8 cellular contexts compared by ENCODE assay signal in the genomic region with DNA sequence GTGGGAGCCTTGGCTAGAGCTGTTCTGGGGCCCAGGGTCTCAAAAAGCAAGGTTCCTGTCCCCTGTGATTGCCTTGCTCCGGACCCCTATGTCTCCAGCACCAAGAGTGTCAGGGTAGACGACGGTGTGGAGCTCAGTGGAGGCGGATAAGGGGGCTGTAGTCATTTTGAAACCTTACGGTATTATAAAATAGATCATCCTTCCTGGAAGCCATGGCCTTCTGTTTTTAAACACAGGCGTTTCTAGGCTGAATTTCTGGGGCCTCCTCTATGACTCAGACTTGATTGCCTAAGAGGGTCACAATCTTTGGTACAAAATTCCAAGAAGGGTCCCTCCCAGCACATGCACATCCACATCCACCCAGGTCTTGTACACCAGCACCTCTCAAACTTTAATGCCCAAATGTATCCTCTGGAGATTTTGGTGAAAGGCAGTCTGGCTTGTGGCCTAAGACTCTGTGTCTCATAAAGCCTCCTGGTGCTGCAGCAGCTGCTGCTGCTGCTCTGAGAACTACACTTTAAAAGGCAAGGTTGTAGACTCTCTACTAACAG.
A peak's percentile ranks its signal among the peaks of the same experiment; 100 is the strongest.
DNase-seq lines count a peak whose midpoint lies in the region; ATAC-seq and TF ChIP-seq lines count a peak whose summit lies in the region.

No MANE protein-coding gene starts in this region.

- no peak for TF ChIP-seq CTCF in OCI-LY1 (IDR thresholded peaks at IDR 0.05; ENCODE audit: low read length)
- no peak for TF ChIP-seq CTCF in choroid plexus epithelial cell (conservative IDR thresholded peaks at IDR 0.05; ENCODE audit: low read depth, low read length)

- H3K36me3 ChIP-seq in OCI-LY1 (ENCODE audit: insufficient read depth, low read length) (no peaks in the 10 kb centered on the region), skeletal muscle tissue (ENCODE audit: control insufficient read depth in 3 of 3, insufficient read depth in 3 of 3, low read length in 3 of 3) (no peaks in the 10 kb centered on the region), MG63 (no peaks in the 10 kb centered on the region)

- no peaks in the 10 kb centered on the region for H3K9me2 ChIP-seq in OCI-LY1 (ENCODE audit: low read depth, low read length)

- H3F3A ChIP-seq in OCI-LY1 (ENCODE audit: insufficient read depth, low read length), result no peaks in the 10 kb centered on the region

- H3K9me3 ChIP-seq in OCI-LY1 (ENCODE audit: low read length) (peaks cover 4% of the 10 kb centered on the region; the same call in 1 of the 2 replicates), skeletal muscle tissue (ENCODE audit: control insufficient read depth in 3 of 3, low read length in 3 of 3) (no peaks in the 10 kb centered on the region), MG63 (no peaks in the 10 kb centered on the region)

- peak overlapping the region; percentile 42; the same call in 1 of the 2 replicates for H3K9ac ChIP-seq in OCI-LY1 (ENCODE audit: low read length)
- peak overlapping the region in 1 of 3 donors; percentile 45 for H3K9ac ChIP-seq in skeletal muscle tissue (ENCODE audit: low read depth in 1 of 3, low read length in 3 of 3)

- H3K27me3 ChIP-seq in OCI-LY1 (ENCODE audit: insufficient read depth, low read length), result no peaks in the 10 kb centered on the region
- H3K27me3 ChIP-seq in skeletal muscle tissue (ENCODE audit: control insufficient read depth in 3 of 3, insufficient read depth in 3 of 3, low read length in 3 of 3), result no peaks in the 10 kb centered on the region
- H3K27me3 ChIP-seq in MG63, result no peaks in the 10 kb centered on the region

- H4K20me1 ChIP-seq in OCI-LY1 (ENCODE audit: insufficient read depth, low read length), result no peaks in the 10 kb centered on the region

- peak overlapping the region; percentile 45 for H3K4me2 ChIP-seq in OCI-LY1 (ENCODE audit: low read length)

- ATAC-seq in GM21528 (IDR thresholded peaks at IDR 0.05; ENCODE audit: low FRiP score, unreplicated experiment), result peak; percentile 22
- ATAC-seq in GM19324 (IDR thresholded peaks at IDR 0.05; ENCODE audit: low FRiP score, unreplicated experiment), result no peak

- H2AFZ ChIP-seq in OCI-LY1 (ENCODE audit: low read length), result 0 out of 2 replicates have a peak overlapping the region, but pooled peaks have one; percentile 26

- H3K27ac ChIP-seq in OCI-LY1 (ENCODE audit: low read depth, low read length, poor library complexity, severe bottlenecking) (peak overlapping the region; percentile 79), skeletal muscle tissue (ENCODE audit: low read depth, low read length) (peak overlapping the region; percentile 66)

- H3K79me2 ChIP-seq in OCI-LY1 (ENCODE audit: insufficient read depth, low read length), result no peaks in the 10 kb centered on the region

- H3K4me3 ChIP-seq in OCI-LY1 (ENCODE audit: low read depth, low read length, poor library complexity, severe bottlenecking), result peak overlapping the region; percentile 4
- no peak overlapping the region for H3K4me3 ChIP-seq in choroid plexus epithelial cell (ENCODE audit: low read depth, low read length)
- no peak overlapping the region for H3K4me3 ChIP-seq in skeletal muscle tissue (ENCODE audit: low read length in 3 of 3)
- no peak overlapping the region for H3K4me3 ChIP-seq in MG63

- H3K4me1 ChIP-seq in OCI-LY1 (ENCODE audit: insufficient read depth, low read length, severe bottlenecking), result peaks cover 66% of the 10 kb centered on the region
- H3K4me1 ChIP-seq in skeletal muscle tissue (ENCODE audit: control insufficient read depth in 3 of 3, insufficient read depth in 3 of 3, low read length in 3 of 3), result peaks cover 2 to 11% (median 7%) of the 10 kb centered on the region in 3 donors

- DNase-seq in AML-193 (lab: John Stamatoyannopoulos, UW) (peak; percentile 86 to 89), choroid plexus epithelial cell (ENCODE audit: low read depth) (peak; percentile 82), NCI-H2107 treated with DMSO at 0.1 percent for 48 hours (lab: John Stamatoyannopoulos, UW; ENCODE audit: unreplicated experiment) (no peak), MG63 (no peak)

Comparison
In these comparisons a context has a peak if more than half of its experiments do, and no peak if none do; other contexts are left out.
1. DNase-seq: peak in AML-193 (2 of 2) and choroid plexus epithelial cell (single experiment); none in NCI-H2107 treated with DMSO at 0.1 percent for 48 hours (single experiment) and MG63 (single experiment).